Comparison of ENCODE assay signal across 19 cellular contexts in genomic region chr18:49032189-49032584, GRCh38.
A peak's percentile ranks its signal among the peaks of the same experiment; 100 is the strongest.
DNase-seq lines count a peak whose midpoint lies in the region; ATAC-seq, FAIRE-seq and TF ChIP-seq lines count a peak whose summit lies in the region.
"Had no signal": no experiment of that assay in that cellular context is flagged by ENCODE, and none has a peak within 500 bp of the region (broad histone marks: within the 10 kb centered on the region; RNA-seq: fewer than 3 reads in every experiment).

No MANE protein-coding gene starts in this region.

- H3K4me3 Mint-ChIP-seq in activated CD4-positive, alpha-beta T cell treated with anti-CD3 and anti-CD28 coated beads for 36 hours, result no peak overlapping the region
- H3K4me3 Mint-ChIP-seq in immature natural killer cell, result peak overlapping the region in 2 of 5 donors; percentile 49 to 51
- H3K4me3 Mint-ChIP-seq in stimulated activated naive B cell treated with anti-CD40 and anti-IgM and Interleukin-4, amounts not matched to agents 10 μg/mL and 1 μg/mL and 100 μg/mL, for 72 hours, result no peak overlapping the region

- H3K4me3 ChIP-seq in dorsolateral prefrontal cortex (no peak overlapping the region), H7 (ENCODE audit: insufficient read depth, low read depth, low read length) (no peak overlapping the region)

- POLR2A ChIA-PET in activated CD4-positive, alpha-beta T cell treated with anti-CD3 and anti-CD28 coated beads for 36 hours (lab: Charles Lee), result no interaction called here

- no peaks in the 10 kb centered on the region for H3K36me3 Mint-ChIP-seq in activated CD4-positive, alpha-beta T cell treated with anti-CD3 and anti-CD28 coated beads for 36 hours (ENCODE audit: low read depth)
- H3K36me3 Mint-ChIP-seq in immature natural killer cell, result peaks cover 0 to 11% (median 3%) of the 10 kb centered on the region in 3 donors
- H3K36me3 Mint-ChIP-seq in stimulated activated naive B cell treated with anti-CD40 and anti-IgM and Interleukin-4, amounts not matched to agents 10 μg/mL and 1 μg/mL and 100 μg/mL, for 72 hours, result peaks cover 5 to 12% of the 10 kb centered on the region in 2 donors

- DNase-seq in activated CD4-positive, alpha-beta T cell treated with anti-CD3 and anti-CD28 coated beads for 36 hours, result no peak
- no peak for DNase-seq in activated CD4-positive, alpha-beta T cell treated with anti-CD3 and anti-CD28 coated beads for 48 hours
- DNase-seq in D721Med (ENCODE audit: insufficient read length, low spot score) (no peak), immature natural killer cell (no peak), dorsolateral prefrontal cortex (no peak), AML-193 (lab: John Stamatoyannopoulos, UW) (no peak), H7 (no peak)
- no peak for DNase-seq in stimulated activated naive B cell treated with anti-CD40 and anti-IgM and Interleukin-4, amounts not matched to agents 10 μg/mL and 1 μg/mL and 100 μg/mL, for 72 hours
- DNase-seq: 8988T, COR-L47, DMS153, EL, NCI-H146, NCI-H2081, NCI-H748 treated with DMSO at 0.1 percent for 48 hours, OCI-M1, RPMI8226 had no signal

- CTCF ChIA-PET in activated CD4-positive, alpha-beta T cell treated with anti-CD3 and anti-CD28 coated beads for 36 hours (lab: Charles Lee), result interaction anchor here (0.6 to 2.1 kb wide), 3 partner anchors 11 to 718 kb away, joined by 3 to 8 read pairs (median 3); no protein-coding TSS in a partner anchor

- peak overlapping the region; percentile 84 for H3K27ac Mint-ChIP-seq in activated CD4-positive, alpha-beta T cell treated with anti-CD3 and anti-CD28 coated beads for 36 hours
- H3K27ac Mint-ChIP-seq in immature natural killer cell, result peak overlapping the region in 4 of 6 donors; percentile 20 to 84 (median 52)
- H3K27ac Mint-ChIP-seq in stimulated activated naive B cell treated with anti-CD40 and anti-IgM and Interleukin-4, amounts not matched to agents 10 μg/mL and 1 μg/mL and 100 μg/mL, for 72 hours, result peak overlapping the region; percentile 74

- H3K27ac ChIP-seq in dorsolateral prefrontal cortex, result no peak overlapping the region

- peaks cover 2% of the 10 kb centered on the region for H3K9me3 Mint-ChIP-seq in activated CD4-positive, alpha-beta T cell treated with anti-CD3 and anti-CD28 coated beads for 36 hours (ENCODE audit: low read depth)
- H3K9me3 Mint-ChIP-seq in immature natural killer cell, result peaks cover 0 to 2% (median 0%) of the 10 kb centered on the region in 6 donors
- peaks cover 4 to 5% of the 10 kb centered on the region in 2 donors for H3K9me3 Mint-ChIP-seq in stimulated activated naive B cell treated with anti-CD40 and anti-IgM and Interleukin-4, amounts not matched to agents 10 μg/mL and 1 μg/mL and 100 μg/mL, for 72 hours

- H3K27me3 Mint-ChIP-seq in activated CD4-positive, alpha-beta T cell treated with anti-CD3 and anti-CD28 coated beads for 36 hours, result no peaks in the 10 kb centered on the region
- peaks cover 0 to 4% (median 1%) of the 10 kb centered on the region in 3 donors for H3K27me3 Mint-ChIP-seq in immature natural killer cell (ENCODE audit: low read depth in 3 of 3)
- H3K27me3 Mint-ChIP-seq in stimulated activated naive B cell treated with anti-CD40 and anti-IgM and Interleukin-4, amounts not matched to agents 10 μg/mL and 1 μg/mL and 100 μg/mL, for 72 hours, result no peaks in the 10 kb centered on the region

- intact Hi-C loops in activated CD4-positive, alpha-beta T cell treated with anti-CD3 and anti-CD28 coated beads for 36 hours (cut with DNase I, micrococcal nuclease), result no loop called here
- intact Hi-C loops in dorsolateral prefrontal cortex (cut with DNase I), result no loop called here

- no peak for ATAC-seq in activated CD4-positive, alpha-beta T cell treated with anti-CD3 and anti-CD28 coated beads for 36 hours
- ATAC-seq in stimulated activated naive B cell treated with anti-CD40 and anti-IgM and Interleukin-4, amounts not matched to agents 10 μg/mL and 1 μg/mL and 100 μg/mL, for 72 hours (replicated peaks), result peak in 1 of 2 donors; percentile 18

- no peaks in the 10 kb centered on the region for H3K36me3 ChIP-seq in H7 (replicated peaks; ENCODE audit: control insufficient read depth, insufficient read depth, low read length)

- peaks cover 20% of the 10 kb centered on the region for H3K4me1 Mint-ChIP-seq in activated CD4-positive, alpha-beta T cell treated with anti-CD3 and anti-CD28 coated beads for 36 hours
- peaks cover 17 to 23% of the 10 kb centered on the region in 2 donors for H3K4me1 Mint-ChIP-seq in immature natural killer cell
- H3K4me1 Mint-ChIP-seq in stimulated activated naive B cell treated with anti-CD40 and anti-IgM and Interleukin-4, amounts not matched to agents 10 μg/mL and 1 μg/mL and 100 μg/mL, for 72 hours, result peaks cover 20 to 22% of the 10 kb centered on the region in 2 donors

- H3K27me3 ChIP-seq in dorsolateral prefrontal cortex (no peaks in the 10 kb centered on the region), H7 (ENCODE audit: control insufficient read depth, insufficient read depth, low read length) (no peaks in the 10 kb centered on the region)

- peak; percentile 71 for FAIRE-seq in D721Med (lab: Jason Lieb, UNC)
- FAIRE-seq: GM19239, H1 had no signal

- TF ChIP-seq CTCF in D721Med (IDR thresholded peaks at IDR 0.05; ENCODE audit: insufficient read depth, missing control alignments), result no peak
- TF ChIP-seq CTCF in dorsolateral prefrontal cortex (IDR thresholded peaks at IDR 0.05 in 54 of 56, conservative IDR thresholded peaks at IDR 0.05 in 2 of 56; ENCODE audit: low read depth in 1 of 56, partially characterized antibody in 56 of 56), result no peak
